In the genomic region with DNA sequence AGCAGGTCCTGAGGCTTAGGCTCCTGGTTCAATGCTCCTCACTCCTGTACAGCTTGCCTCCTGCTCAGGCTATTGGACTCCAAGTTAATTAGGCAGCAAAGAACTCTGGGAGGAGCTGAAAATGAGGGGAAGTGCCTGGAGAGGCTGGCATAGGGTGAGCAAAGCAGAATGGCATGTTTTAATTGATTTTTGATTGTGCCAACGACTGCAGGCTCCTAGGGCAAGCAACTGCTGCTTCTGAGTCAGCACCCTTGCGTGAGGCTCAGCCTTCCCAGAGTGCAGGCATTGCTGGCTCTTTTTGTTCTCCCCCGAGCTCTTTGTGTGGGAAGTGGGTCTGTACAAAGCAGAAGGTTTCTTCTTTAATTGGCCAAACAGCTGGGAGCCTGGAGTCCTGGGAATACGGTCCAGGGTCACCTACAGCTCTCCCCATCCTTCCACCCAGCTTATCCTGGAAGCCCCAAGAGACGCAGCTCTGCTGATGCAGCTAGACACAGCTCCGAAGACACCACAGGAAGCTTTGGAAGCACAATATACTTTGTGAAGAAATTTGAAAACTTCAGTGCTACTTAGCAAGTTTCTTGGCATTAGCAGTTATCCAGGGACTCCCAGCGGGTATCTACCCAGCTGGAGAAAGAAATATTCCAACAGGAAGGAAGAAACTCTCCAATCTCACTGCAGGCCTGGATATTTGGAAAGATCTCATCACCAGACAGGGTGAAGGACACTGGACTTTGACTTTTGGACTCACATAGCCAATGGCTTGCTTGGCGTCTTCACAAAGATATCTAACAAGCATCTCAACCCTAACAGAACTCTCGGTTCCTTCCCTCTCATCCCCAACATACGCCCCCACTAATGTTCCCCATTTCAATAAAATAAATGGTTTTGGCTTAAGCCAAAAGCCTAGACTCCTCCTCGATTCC, we compare ENCODE assay signal across 1 cellular context.
TF ChIP-seq lines count a peak whose summit lies in the region.

No MANE protein-coding gene starts in this region.

TF ChIP-seq in H1, 55 proteins besides CTCF, POLR2A, EP300 and RAD21:
- TF ChIP-seq GTF2F1 (IDR thresholded peaks at IDR 0.05; ENCODE audit: borderline replicate concordance, low read depth, low read length) = no peak
- no peak for TF ChIP-seq POLR2AphosphoS5 (IDR thresholded peaks at IDR 0.05; ENCODE audit: low read depth, low read length)
- TF ChIP-seq CBX5 (IDR thresholded peaks at IDR 0.05; ENCODE audit: low read depth, low read length) = no peak
